ENCODE assay signal across 11 cellular contexts in the genomic region with DNA sequence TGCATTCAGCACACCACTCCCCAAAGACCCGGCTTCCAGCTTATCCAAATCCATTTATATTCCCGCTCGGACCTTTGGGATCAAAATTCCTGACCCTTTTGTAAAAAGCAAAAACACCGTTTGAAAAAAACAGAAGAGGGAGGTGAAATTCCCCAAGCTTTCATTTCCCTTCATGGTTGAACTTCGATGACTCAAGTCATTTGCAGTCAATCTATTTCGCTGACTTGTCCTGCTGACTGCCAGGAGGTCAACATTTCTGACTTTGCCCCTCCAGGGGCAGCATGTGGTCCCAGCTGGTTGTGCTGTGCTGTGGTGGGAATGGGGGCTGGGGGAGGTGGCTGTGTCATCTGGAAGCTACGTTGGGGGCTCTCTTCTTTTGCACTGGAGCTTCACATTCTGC.
DNase-seq lines count a peak whose midpoint lies in the region; ATAC-seq lines count a peak whose summit lies in the region.
"Had no signal": no experiment of that assay in that cellular context is flagged by ENCODE, and none has a peak within 500 bp of the region (broad histone marks: within the 10 kb centered on the region; RNA-seq: fewer than 3 reads in every experiment).

No MANE protein-coding gene starts in this region.

- POLR2A ChIA-PET in activated naive CD8-positive, alpha-beta T cell treated with anti-CD3 and anti-CD28 coated beads, Interleukin-2, amount 10 ng/mL, durations not matched to agents 7 days and 5 days (lab: Charles Lee) = no interaction called here

- H3K4me3 Mint-ChIP-seq in activated naive CD8-positive, alpha-beta T cell treated with anti-CD3 and anti-CD28 coated beads, Interleukin-2, amount 10 ng/mL, durations not matched to agents 7 days and 5 days = peak overlapping the region; percentile 9
- H3K4me3 Mint-ChIP-seq in activated naive CD8-positive, alpha-beta T cell treated with anti-CD3 and anti-CD28 coated beads for 36 hours = no peak overlapping the region
- H3K4me3 Mint-ChIP-seq in immature natural killer cell = peak overlapping the region in 4 of 5 donors; percentile 14 to 25 (median 22)
- H3K4me3 Mint-ChIP-seq: activated CD4-positive, alpha-beta T cell treated with anti-CD3 and anti-CD28 coated beads, Interleukin-2, amount 10 ng/mL, durations not matched to agents 7 days and 5 days had no signal

- DNase-seq in activated naive CD8-positive, alpha-beta T cell treated with anti-CD3 and anti-CD28 coated beads, Interleukin-2, amount 10 ng/mL, durations not matched to agents 7 days and 5 days = no peak
- DNase-seq in activated naive CD8-positive, alpha-beta T cell treated with anti-CD3 and anti-CD28 coated beads for 36 hours = no peak
- DNase-seq in UCSD-AML1 (lab: John Stamatoyannopoulos, UW; ENCODE audit: unreplicated experiment) (peak; percentile 41), immature natural killer cell (no peak), SHP77 treated with DMSO at 0.1 percent for 48 hours (lab: John Stamatoyannopoulos, UW) (no peak), HT-29 (ENCODE audit: low spot score) (no peak), pons (ENCODE audit: low spot score) (no peak)
- DNase-seq: activated CD4-positive, alpha-beta T cell treated with anti-CD3 and anti-CD28 coated beads, Interleukin-2, amount 10 ng/mL, durations not matched to agents 7 days and 5 days; activated naive CD4-positive, alpha-beta T cell; dorsolateral prefrontal cortex had no signal

- H3K27ac Mint-ChIP-seq in activated naive CD8-positive, alpha-beta T cell treated with anti-CD3 and anti-CD28 coated beads, Interleukin-2, amount 10 ng/mL, durations not matched to agents 7 days and 5 days = no peak overlapping the region
- no peak overlapping the region for H3K27ac Mint-ChIP-seq in activated naive CD8-positive, alpha-beta T cell treated with anti-CD3 and anti-CD28 coated beads for 36 hours
- peak overlapping the region in 1 of 6 donors; percentile 40 for H3K27ac Mint-ChIP-seq in immature natural killer cell
- H3K27ac Mint-ChIP-seq: activated CD4-positive, alpha-beta T cell treated with anti-CD3 and anti-CD28 coated beads, Interleukin-2, amount 10 ng/mL, durations not matched to agents 7 days and 5 days had no signal

- no peak for ATAC-seq in activated naive CD8-positive, alpha-beta T cell treated with anti-CD3 and anti-CD28 coated beads, Interleukin-2, amount 10 ng/mL, durations not matched to agents 7 days and 5 days (ENCODE audit: low read depth)
- ATAC-seq in HG03139 (IDR thresholded peaks at IDR 0.05; ENCODE audit: unreplicated experiment) = no peak

- H3K4me1 Mint-ChIP-seq in activated naive CD8-positive, alpha-beta T cell treated with anti-CD3 and anti-CD28 coated beads, Interleukin-2, amount 10 ng/mL, durations not matched to agents 7 days and 5 days = peaks cover 4% of the 10 kb centered on the region
- peaks cover 8% of the 10 kb centered on the region for H3K4me1 Mint-ChIP-seq in activated naive CD8-positive, alpha-beta T cell treated with anti-CD3 and anti-CD28 coated beads for 36 hours
- peaks cover 12 to 27% of the 10 kb centered on the region in 2 donors for H3K4me1 Mint-ChIP-seq in immature natural killer cell

- no peaks in the 10 kb centered on the region for H3K36me3 Mint-ChIP-seq in activated naive CD8-positive, alpha-beta T cell treated with anti-CD3 and anti-CD28 coated beads, Interleukin-2, amount 10 ng/mL, durations not matched to agents 7 days and 5 days
- H3K36me3 Mint-ChIP-seq in activated naive CD8-positive, alpha-beta T cell treated with anti-CD3 and anti-CD28 coated beads for 36 hours = no peaks in the 10 kb centered on the region
- H3K36me3 Mint-ChIP-seq in immature natural killer cell = peaks cover 0 to under 1% (median 0%) of the 10 kb centered on the region in 3 donors

- H3K9me3 Mint-ChIP-seq in activated naive CD8-positive, alpha-beta T cell treated with anti-CD3 and anti-CD28 coated beads, Interleukin-2, amount 10 ng/mL, durations not matched to agents 7 days and 5 days = peaks cover 5% of the 10 kb centered on the region
- peaks cover 13% of the 10 kb centered on the region for H3K9me3 Mint-ChIP-seq in activated naive CD8-positive, alpha-beta T cell treated with anti-CD3 and anti-CD28 coated beads for 36 hours
- peaks cover 0 to 31% (median 5%) of the 10 kb centered on the region in 6 donors for H3K9me3 Mint-ChIP-seq in immature natural killer cell

- H3K27me3 Mint-ChIP-seq in activated naive CD8-positive, alpha-beta T cell treated with anti-CD3 and anti-CD28 coated beads, Interleukin-2, amount 10 ng/mL, durations not matched to agents 7 days and 5 days = peaks cover 31% of the 10 kb centered on the region
- H3K27me3 Mint-ChIP-seq in activated naive CD8-positive, alpha-beta T cell treated with anti-CD3 and anti-CD28 coated beads for 36 hours = peaks cover 75% of the 10 kb centered on the region
- peaks cover 7 to 31% (median 9%) of the 10 kb centered on the region in 3 donors for H3K27me3 Mint-ChIP-seq in immature natural killer cell (ENCODE audit: low read depth in 3 of 3)
